In genomic region chr16:88737298-88738166, GRCh38 we compare ENCODE assay signal across 8 cellular contexts. TPM values are rescaled to one million over a fixed set of nuclear protein-coding genes. Genes with fewer than 3 reads are reported as not detected.
DNase-seq lines count a peak whose midpoint lies in the region; ATAC-seq and TF ChIP-seq lines count a peak whose summit lies in the region.

No MANE protein-coding gene starts in this region.

- DNase-seq in ELR (ENCODE audit: low read depth): peak; percentile 84
- DNase-seq in RKO (ENCODE audit: low spot score): peak; percentile 71
- peak; percentile 44 to 74 for DNase-seq in activated T-helper 1 cell treated with anti-CD3 and anti-CD28 coated beads, Interleukin-2, amount 50 U/mL, for 16 hours (ENCODE audit: low read depth in 1 of 2, low spot score in 1 of 2)
- peak; percentile 71 for DNase-seq in fibroblast of villous mesenchyme (ENCODE audit: low read depth)
- DNase-seq in ovary: peak; percentile 62 to 86 (median 77)
- peak; percentile 19 to 55 for DNase-seq in tibial nerve (ENCODE audit: low spot score in 2 of 2)

- peak; percentile 86 for TF ChIP-seq CTCF in fibroblast of villous mesenchyme (IDR thresholded peaks at IDR 0.05; ENCODE audit: insufficient read depth, low read depth, low read length)
- TF ChIP-seq CTCF in ovary (IDR thresholded peaks at IDR 0.05): peak; percentile 97 to 99 (median 98)
- TF ChIP-seq CTCF in tibial nerve (IDR thresholded peaks at IDR 0.05): peak; percentile 96 to 100 (median 99)

- ATAC-seq in HG02642 (IDR thresholded peaks at IDR 0.05; ENCODE audit: poor library complexity, unreplicated experiment) (peak; percentile 46), GM21526 (IDR thresholded peaks at IDR 0.05; ENCODE audit: low FRiP score, unreplicated experiment) (no peak)

- H3K4me1 ChIP-seq in ovary (ENCODE audit: insufficient read depth) (no peaks in the 10 kb centered on the region), tibial nerve (peaks cover 0 to 9% (median 4%) of the 10 kb centered on the region in 4 donors)

- H3K27ac ChIP-seq in ovary (no peak overlapping the region), tibial nerve (peak overlapping the region in 2 of 4 donors; percentile 15 to 38)

- H3K27me3 ChIP-seq in ovary (no peaks in the 10 kb centered on the region), tibial nerve (no peaks in the 10 kb centered on the region)

- no peaks in the 10 kb centered on the region for H3K9me3 ChIP-seq in ovary
- H3K9me3 ChIP-seq in tibial nerve: no peaks in the 10 kb centered on the region

- no peak for TF ChIP-seq EP300 in ovary (IDR thresholded peaks at IDR 0.05)
- peak in 1 of 2 donors; percentile 35 for TF ChIP-seq EP300 in tibial nerve (IDR thresholded peaks at IDR 0.05)

- TF ChIP-seq POLR2A in ovary (IDR thresholded peaks at IDR 0.05) (no peak), tibial nerve (IDR thresholded peaks at IDR 0.05) (no peak)

- no peaks in the 10 kb centered on the region for H3K36me3 ChIP-seq in ovary
- peaks cover 0 to 90% (median 5%) of the 10 kb centered on the region in 3 donors for H3K36me3 ChIP-seq in tibial nerve

- H3K4me3 ChIP-seq in fibroblast of villous mesenchyme (ENCODE audit: low read depth, low read length): no peak overlapping the region
- no peak overlapping the region for H3K4me3 ChIP-seq in ovary
- no peak overlapping the region for H3K4me3 ChIP-seq in tibial nerve

- intact Hi-C loops in ovary (cut with DNase I): loop anchor here in 3 of 4 donors (2.0 to 10.0 kb wide), 3 partner anchors 75 to 480 kb away; partner anchors contain the start of gene ZNF778 (in 2 of the 3)

- WGBS in ovary, 3 donors: 37 to 77% (median 42%) methylated on average over 21 to 54 of the region's 54 CpGs
- WGBS in tibial nerve, 2 donors: 42 to 54% methylated on average over 35 to 40 of the region's 54 CpGs

RNA-seq across cellular contexts. Expression of gene CTU2, which starts 31.2 kb away (rescaled TPM):
- 19.4 and 25.1 TPM in 2 replicates for total RNA-seq in fibroblast of villous mesenchyme
- 10 to 100 TPM in 6 of 7 donors, 1 to 10 TPM in 1; 8.2 to 36.5 (median 20.5) TPM for total RNA-seq in ovary
- polyA plus RNA-seq in ovary: 10 to 100 TPM in 1 of 2 donors, under 1 TPM in 1; 0.45 to 12.9 TPM
- total RNA-seq in tibial nerve: 10 to 100 TPM; 12.3 to 22.5 (median 12.5) TPM

RNA-seq across cellular contexts. Expression of gene RNF166, which starts 31.3 kb away (rescaled TPM):
- total RNA-seq in fibroblast of villous mesenchyme (13.0 and 19.0 TPM in 2 replicates), ovary (10 to 100 TPM; 17.3 to 26.5 (median 22.2) TPM), tibial nerve (10 to 100 TPM; 36.5 to 56.7 (median 43.5) TPM)
- 10 to 100 TPM in 1 of 2 donors, 1 to 10 TPM in 1; 4.7 to 14.0 TPM for polyA plus RNA-seq in ovary

RNA-seq across cellular contexts. Expression of gene PIEZO1, which starts 47.5 kb away (rescaled TPM):
- total RNA-seq in fibroblast of villous mesenchyme (196 and 197 TPM in 2 replicates), ovary (10 to 100 TPM; 27.8 to 93.5 (median 49.1) TPM), tibial nerve (100 to 1,000 TPM in 3 of 4 donors, 10 to 100 TPM in 1; 90.5 to 309 (median 165) TPM)
- 10 to 100 TPM; 13.0 to 62.1 TPM for polyA plus RNA-seq in ovary

RNA-seq across cellular contexts. Expression of gene SNAI3, which starts 51.2 kb away (rescaled TPM):
- not detected in 2 replicates for total RNA-seq in fibroblast of villous mesenchyme
- 1 to 10 TPM in 1 of 7 donors, under 1 TPM in 3, not detected in 3; 0.12 to 1.0 (median 0.25) TPM for total RNA-seq in ovary
- polyA plus RNA-seq in ovary: under 1 TPM in 1 of 2 donors, not detected in 1; 0.28 TPM
- 1 to 10 TPM in 2 of 4 donors, under 1 TPM in 2; 0.87 to 1.2 (median 1.0) TPM for total RNA-seq in tibial nerve
